In the genomic region with DNA sequence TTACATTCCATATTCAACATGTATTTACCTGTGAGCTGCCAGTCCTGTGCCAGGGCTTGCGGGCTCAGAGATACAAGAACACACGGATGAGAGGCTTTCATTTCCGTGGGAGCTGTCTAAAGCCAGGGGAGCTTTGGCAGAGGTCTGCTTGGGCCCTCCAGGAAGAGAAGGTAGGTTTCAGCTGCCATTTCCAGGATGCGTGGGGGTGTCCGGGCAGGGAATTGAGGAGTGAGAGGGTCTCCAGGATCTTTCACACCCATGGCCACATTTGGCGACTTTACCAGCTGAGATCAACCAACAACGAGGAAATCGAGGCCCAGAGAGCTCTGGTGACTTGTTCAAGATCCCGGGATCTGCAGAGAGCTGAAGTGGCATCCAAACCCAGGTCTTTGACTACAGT, we compare ENCODE assay signal across 26 cellular contexts.
"Had no signal": no experiment of that assay in that cellular context is flagged by ENCODE, and none has a peak within 500 bp of the region (broad histone marks: within the 10 kb centered on the region; RNA-seq: fewer than 3 reads in every experiment).

No MANE protein-coding gene starts in this region.

- H3K4me1 Mint-ChIP-seq: immature natural killer cell; naive thymus-derived CD8-positive, alpha-beta T cell; nephron; stimulated activated naive B cell treated with anti-CD40 and anti-IgM and Interleukin-4, amounts not matched to agents 10 μg/mL and 1 μg/mL and 100 μg/mL, for 72 hours had no signal

- H3K36me3 Mint-ChIP-seq: immature natural killer cell; stimulated activated naive B cell treated with anti-CD40 and anti-IgM and Interleukin-4, amounts not matched to agents 10 μg/mL and 1 μg/mL and 100 μg/mL, for 72 hours had no signal

- ATAC-seq: heart left ventricle; left cardiac atrium; left lung; lower lobe of right lung; naive thymus-derived CD8-positive, alpha-beta T cell; right cardiac atrium; sciatic nerve; stimulated activated naive B cell treated with anti-CD40 and anti-IgM and Interleukin-4, amounts not matched to agents 10 μg/mL and 1 μg/mL and 100 μg/mL, for 72 hours; stimulated activated naive CD8-positive, alpha-beta T cell treated with anti-CD3 and anti-CD28 coated beads, Interleukin-15, Interleukin-2, amounts not matched to agents 100 U/mL and 50 U/mL, for 24 hours had no signal

- DNase-seq: heart left ventricle; hypothalamus; immature natural killer cell; kidney glomerular epithelial cell; left cardiac atrium; left lung; lower lobe of right lung; mammary epithelial cell; mesenchymal stem cell; naive thymus-derived CD8-positive, alpha-beta T cell; ovary; right cardiac atrium; stimulated activated CD4-positive, alpha-beta T cell treated with anti-CD3 and anti-CD28 coated beads, Interleukin-12 subunit alpha, Interleukin-12 subunit beta, amount 100 ng/mL, for 4 hours; stimulated activated CD4-positive, alpha-beta T cell treated with anti-CD3 and anti-CD28 coated beads, Interleukin-15, amount 100 ng/mL, for 24 hours; stimulated activated CD4-positive, alpha-beta T cell treated with anti-CD3 and anti-CD28 coated beads, Interleukin-2, amount 100 ng/mL, for 24 hours; stimulated activated CD4-positive, alpha-beta T cell treated with anti-CD3 and anti-CD28 coated beads, Interleukin-4, amount 100 ng/mL, for 1 hour; stimulated activated naive B cell treated with anti-CD40 and anti-IgM and Interleukin-4, amounts not matched to agents 10 μg/mL and 1 μg/mL and 100 μg/mL, for 72 hours; stimulated activated naive CD8-positive, alpha-beta T cell treated with anti-CD3 and anti-CD28 coated beads, Interleukin-15, Interleukin-2, amounts not matched to agents 100 U/mL and 50 U/mL, for 24 hours; stomach; testis; thyroid gland; transverse colon; upper lobe of left lung had no signal

- H3K4me3 Mint-ChIP-seq: immature natural killer cell; naive thymus-derived CD8-positive, alpha-beta T cell; nephron; stimulated activated naive B cell treated with anti-CD40 and anti-IgM and Interleukin-4, amounts not matched to agents 10 μg/mL and 1 μg/mL and 100 μg/mL, for 72 hours had no signal

- H3K27ac Mint-ChIP-seq: immature natural killer cell; naive thymus-derived CD8-positive, alpha-beta T cell; nephron; progenitor cell of endocrine pancreas; stimulated activated naive B cell treated with anti-CD40 and anti-IgM and Interleukin-4, amounts not matched to agents 10 μg/mL and 1 μg/mL and 100 μg/mL, for 72 hours had no signal
